ENCODE assay signal across 8 cellular contexts in genomic region chrX:54530358-54530900, GRCh38. TPM values are rescaled to one million over a fixed set of nuclear protein-coding genes. Genes with fewer than 3 reads are reported as not detected.
A peak's percentile ranks its signal among the peaks of the same experiment; 100 is the strongest.
DNase-seq lines count a peak whose midpoint lies in the region; ATAC-seq and TF ChIP-seq lines count a peak whose summit lies in the region.

No MANE protein-coding gene starts in this region.

- H3K4me3 ChIP-seq in ACC112 (ENCODE audit: low read depth, low read length), result peak overlapping the region; percentile 98
- H3K4me3 ChIP-seq in hepatocyte, result peak overlapping the region; percentile 54
- H3K4me3 ChIP-seq in smooth muscle cell, result peak overlapping the region; percentile 58

- no peaks in the 10 kb centered on the region for H4K20me1 ChIP-seq in hepatocyte (ENCODE audit: insufficient read depth, poor library complexity, severe bottlenecking)
- H4K20me1 ChIP-seq in smooth muscle cell (ENCODE audit: low read depth), result no peaks in the 10 kb centered on the region

- no peaks in the 10 kb centered on the region for H3K9me2 ChIP-seq in hepatocyte (replicated peaks; ENCODE audit: insufficient read depth)

- peak; percentile 8 for DNase-seq in activated T-helper 2 cell treated with anti-CD3 and anti-CD28 coated beads, Interferon-gamma antibody, Interleukin-2, Interleukin-4, amounts not matched to agents 10 μg/mL and 5 μg/mL and 100 μg/mL, durations not matched to agents 14 hours and 24 hours and 36 hours (ENCODE audit: low spot score)
- DNase-seq in hepatocyte (ENCODE audit: low spot score) (no peak), smooth muscle cell (lab: John Stamatoyannopoulos, UW; ENCODE audit: unreplicated experiment) (no peak), NCI-H345 (lab: John Stamatoyannopoulos, UW) (no peak), NCI-H1092 (lab: John Stamatoyannopoulos, UW) (no peak)

- peaks cover 43% of the 10 kb centered on the region for H3K36me3 Mint-ChIP-seq in activated T-helper 2 cell treated with anti-CD3 and anti-CD28 coated beads, Interferon-gamma antibody, Interleukin-2, Interleukin-4, amounts not matched to agents 10 μg/mL and 5 μg/mL and 100 μg/mL, durations not matched to agents 14 hours and 24 hours and 36 hours (ENCODE audit: low read depth)

- peaks cover 9% of the 10 kb centered on the region for H3K9me3 Mint-ChIP-seq in activated T-helper 2 cell treated with anti-CD3 and anti-CD28 coated beads, Interferon-gamma antibody, Interleukin-2, Interleukin-4, amounts not matched to agents 10 μg/mL and 5 μg/mL and 100 μg/mL, durations not matched to agents 14 hours and 24 hours and 36 hours

- H3K4me1 Mint-ChIP-seq in activated T-helper 2 cell treated with anti-CD3 and anti-CD28 coated beads, Interferon-gamma antibody, Interleukin-2, Interleukin-4, amounts not matched to agents 10 μg/mL and 5 μg/mL and 100 μg/mL, durations not matched to agents 14 hours and 24 hours and 36 hours (ENCODE audit: low read depth), result peaks cover 24% of the 10 kb centered on the region

- H2AFZ ChIP-seq in ACC112 (ENCODE audit: low read length, unreplicated experiment), result peak overlapping the region; percentile 90
- H2AFZ ChIP-seq in hepatocyte, result peak overlapping the region; percentile 76
- peak overlapping the region; percentile 14 for H2AFZ ChIP-seq in smooth muscle cell (ENCODE audit: low read depth)

- H3K36me3 ChIP-seq in ACC112 (ENCODE audit: insufficient read depth, low read length), result no peaks in the 10 kb centered on the region
- no peaks in the 10 kb centered on the region for H3K36me3 ChIP-seq in hepatocyte (replicated peaks; ENCODE audit: insufficient read depth, low read depth)
- H3K36me3 ChIP-seq in smooth muscle cell (ENCODE audit: low read depth), result no peaks in the 10 kb centered on the region

- ATAC-seq in GM19023 (IDR thresholded peaks at IDR 0.05; ENCODE audit: unreplicated experiment) (peak; percentile 32), HG03354 (IDR thresholded peaks at IDR 0.05; ENCODE audit: poor library complexity, severe bottlenecking, unreplicated experiment) (peak; percentile 34)

- H3F3A ChIP-seq in smooth muscle cell (ENCODE audit: low read depth), result no peaks in the 10 kb centered on the region

- H3K27ac Mint-ChIP-seq in activated T-helper 2 cell treated with anti-CD3 and anti-CD28 coated beads, Interferon-gamma antibody, Interleukin-2, Interleukin-4, amounts not matched to agents 10 μg/mL and 5 μg/mL and 100 μg/mL, durations not matched to agents 14 hours and 24 hours and 36 hours, result peak overlapping the region; percentile 92

- no peak for TF ChIP-seq CTCF in hepatocyte (IDR thresholded peaks at IDR 0.05; ENCODE audit: poor library complexity)
- TF ChIP-seq CTCF in smooth muscle cell (IDR thresholded peaks at IDR 0.05; ENCODE audit: borderline replicate concordance, insufficient read depth, poor library complexity, severe bottlenecking), result no peak

- H3K27ac ChIP-seq in ACC112 (ENCODE audit: low read depth, low read length) (peak overlapping the region; percentile 62; the same call in 1 of the 2 replicates), hepatocyte (peak overlapping the region; percentile 83), smooth muscle cell (ENCODE audit: low read depth) (peak overlapping the region; percentile 62)

- peak overlapping the region; percentile 88 for H3K9ac ChIP-seq in smooth muscle cell (ENCODE audit: low read depth)

- H3K9me3 ChIP-seq in hepatocyte (ENCODE audit: low read depth), result no peaks in the 10 kb centered on the region
- H3K9me3 ChIP-seq in smooth muscle cell (replicated peaks; ENCODE audit: low read depth), result no peaks in the 10 kb centered on the region

- H3K27me3 ChIP-seq in ACC112 (ENCODE audit: insufficient read depth, low read length) (no peaks in the 10 kb centered on the region), hepatocyte (no peaks in the 10 kb centered on the region), smooth muscle cell (ENCODE audit: low read depth) (no peaks in the 10 kb centered on the region)

- peak overlapping the region; percentile 74 for H3K4me2 ChIP-seq in hepatocyte
- peak overlapping the region; percentile 88 for H3K4me2 ChIP-seq in smooth muscle cell

- no peaks in the 10 kb centered on the region for H3K27me3 Mint-ChIP-seq in activated T-helper 2 cell treated with anti-CD3 and anti-CD28 coated beads, Interferon-gamma antibody, Interleukin-2, Interleukin-4, amounts not matched to agents 10 μg/mL and 5 μg/mL and 100 μg/mL, durations not matched to agents 14 hours and 24 hours and 36 hours (ENCODE audit: low read depth)

- 29% methylated on average over 21 of the region's 21 CpGs for WGBS in hepatocyte (ENCODE audit: low lambda C conversion rate, missing lambda C conversion rate)
- WGBS in smooth muscle cell (ENCODE audit: low lambda C conversion rate), result 41% methylated on average over 21 of the region's 21 CpGs

- H3K4me3 Mint-ChIP-seq in activated T-helper 2 cell treated with anti-CD3 and anti-CD28 coated beads, Interferon-gamma antibody, Interleukin-2, Interleukin-4, amounts not matched to agents 10 μg/mL and 5 μg/mL and 100 μg/mL, durations not matched to agents 14 hours and 24 hours and 36 hours (ENCODE audit: low read depth), result peak overlapping the region; percentile 91

- intact Hi-C loops in activated T-helper 2 cell treated with anti-CD3 and anti-CD28 coated beads, Interferon-gamma antibody, Interleukin-2, Interleukin-4, amounts not matched to agents 10 μg/mL and 5 μg/mL and 100 μg/mL, durations not matched to agents 14 hours and 24 hours and 36 hours (cut with micrococcal nuclease), result loop anchor here (1.0 to 10.0 kb wide), 4 partner anchors 88 to 486 kb away; partner anchors contain the start of genes FAM120C, PHF8 and TSR2

- H3K79me2 ChIP-seq in ACC112 (ENCODE audit: control insufficient read depth, insufficient read depth, low read length, unreplicated experiment) (peaks cover 38% of the 10 kb centered on the region), hepatocyte (peaks cover 45% of the 10 kb centered on the region), smooth muscle cell (ENCODE audit: low read depth) (peaks cover 42% of the 10 kb centered on the region)

- H3K4me1 ChIP-seq in ACC112 (ENCODE audit: control insufficient read depth, insufficient read depth, low read length, unreplicated experiment) (peaks cover 10% of the 10 kb centered on the region), hepatocyte (ENCODE audit: insufficient read depth) (peaks cover 13% of the 10 kb centered on the region), smooth muscle cell (ENCODE audit: low read depth) (no peaks in the 10 kb centered on the region)

RNA-seq across cellular contexts. Expression of gene GNL3L, which starts 0.4 kb away (rescaled TPM):
- total RNA-seq in activated T-helper 2 cell treated with anti-CD3 and anti-CD28 coated beads, Interferon-gamma antibody, Interleukin-2, Interleukin-4, amounts not matched to agents 10 μg/mL and 5 μg/mL and 100 μg/mL, durations not matched to agents 14 hours and 24 hours and 36 hours, result 63.6 and 64.5 TPM in 2 replicates
- total RNA-seq in hepatocyte, result 26.5 and 31.5 TPM in 2 replicates
- polyA plus RNA-seq in hepatocyte, result 9.7 and 10.3 TPM in 2 replicates
- total RNA-seq in smooth muscle cell, result 17.5 and 20.0 TPM in 2 replicates
- 4.3 and 7.8 TPM in 2 replicates for polyA plus RNA-seq in smooth muscle cell

RNA-seq across cellular contexts. Expression of gene FGD1, which starts 34.4 kb away (rescaled TPM):
- total RNA-seq in activated T-helper 2 cell treated with anti-CD3 and anti-CD28 coated beads, Interferon-gamma antibody, Interleukin-2, Interleukin-4, amounts not matched to agents 10 μg/mL and 5 μg/mL and 100 μg/mL, durations not matched to agents 14 hours and 24 hours and 36 hours, result 0.11 and 0.28 TPM in 2 replicates
- total RNA-seq in hepatocyte (4.7 and 9.0 TPM in 2 replicates), smooth muscle cell (7.8 and 10.8 TPM in 2 replicates)
- polyA plus RNA-seq in hepatocyte (8.7 and 11.9 TPM in 2 replicates), smooth muscle cell (16.5 and 23.5 TPM in 2 replicates)

Comparison
In these comparisons a context has a peak if more than half of its experiments do, and no peak if none do; other contexts are left out.
1. H2AFZ ChIP-seq: peak in every context shown above with its lines; median percentile 90 in ACC112; 76 in hepatocyte; 14 in smooth muscle cell.